28 cellular contexts compared by ENCODE assay signal in the genomic region with DNA sequence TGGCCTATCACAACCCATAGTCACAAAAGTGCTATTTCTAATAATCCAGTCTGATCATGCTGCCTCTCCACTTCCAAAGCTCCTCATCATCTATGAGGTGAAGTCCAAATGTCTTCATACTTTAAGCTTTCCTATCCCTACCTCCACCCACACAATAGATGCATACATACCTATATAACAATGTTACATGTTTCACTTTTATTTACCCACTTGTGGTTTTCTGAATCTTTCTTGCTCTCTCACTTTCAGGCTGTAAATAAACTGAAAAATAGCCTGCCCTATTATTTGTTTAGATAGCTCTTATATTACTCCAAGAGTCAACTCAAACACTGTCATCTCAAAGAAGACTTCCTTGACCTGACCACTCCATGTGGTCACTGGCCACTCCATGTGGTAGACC.
"Had no signal": no experiment of that assay in that cellular context is flagged by ENCODE, and none has a peak within 500 bp of the region (broad histone marks: within the 10 kb centered on the region; RNA-seq: fewer than 3 reads in every experiment).

No MANE protein-coding gene starts in this region.

- H3K27ac ChIP-seq: coronary artery, epithelial cell of prostate, esophagus squamous epithelium, gastrocnemius medialis, heart right ventricle, left lung, lower lobe of right lung had no signal

- ATAC-seq: effector memory CD8-positive, alpha-beta T cell; esophagus mucosa; gastrocnemius medialis; heart right ventricle; left cardiac atrium; left lung; left ventricle myocardium superior; lower lobe of right lung; mucosa of descending colon had no signal

- H3K4me3 ChIP-seq: coronary artery, esophagus squamous epithelium, gastrocnemius medialis, heart right ventricle, left lung, lower lobe of right lung, mucosa of descending colon had no signal

- H3K9me3 ChIP-seq: esophagus squamous epithelium, gastrocnemius medialis, left lung, lower lobe of right lung had no signal

- H3K4me1 ChIP-seq: esophagus squamous epithelium, gastrocnemius medialis, heart right ventricle, left lung, lower lobe of right lung had no signal

- H3K36me3 ChIP-seq: esophagus squamous epithelium, gastrocnemius medialis, heart right ventricle, left lung, lower lobe of right lung had no signal

- FAIRE-seq: colon, endometrium, islet of Langerhans, keratinocyte had no signal

- H3K27me3 ChIP-seq: esophagus squamous epithelium, gastrocnemius medialis, heart right ventricle, left lung had no signal

- H3K27me3 Mint-ChIP-seq: dendritic cell treated with granulocyte-macrophage colony-stimulating factor and Interleukin-4, amounts not matched to agents 40 ng/mL and 50 ng/mL, for 4 days; effector memory CD8-positive, alpha-beta T cell had no signal

- DNase-seq: effector CD8-positive, alpha-beta T cell; effector memory CD8-positive, alpha-beta T cell; endodermal cell; erythroblast; esophagus squamous epithelium; foreskin fibroblast; foreskin melanocyte; gastrocnemius medialis; glutamatergic neuron; head of caudate nucleus; heart right ventricle; hippocampal formation; left cardiac atrium; left lung; left ventricle myocardium superior; lower lobe of right lung; mesenchymal stem cell; mucosa of descending colon; naive B cell had no signal

- H3K4me1 Mint-ChIP-seq: endodermal cell, mesothelial cell of epicardium, naive B cell had no signal

- H3K36me3 Mint-ChIP-seq: mesothelial cell of epicardium had no signal

- H3K4me3 Mint-ChIP-seq: dendritic cell treated with granulocyte-macrophage colony-stimulating factor and Interleukin-4, amounts not matched to agents 40 ng/mL and 50 ng/mL, for 4 days; effector memory CD8-positive, alpha-beta T cell; endodermal cell; mesothelial cell of epicardium; naive B cell had no signal

- H3K27ac Mint-ChIP-seq: dendritic cell treated with granulocyte-macrophage colony-stimulating factor and Interleukin-4, amounts not matched to agents 40 ng/mL and 50 ng/mL, for 4 days; effector memory CD8-positive, alpha-beta T cell; endodermal cell; mesothelial cell of epicardium; naive B cell had no signal
